In genomic region chr7:6143997-6144396, GRCh38 we compare ENCODE assay signal across 22 cellular contexts.
"Had no signal": no experiment of that assay in that cellular context is flagged by ENCODE, and none has a peak within 500 bp of the region (broad histone marks: within the 10 kb centered on the region; RNA-seq: fewer than 3 reads in every experiment).

No MANE protein-coding gene starts in this region.

- H3K9me3 Mint-ChIP-seq: activated naive CD8-positive, alpha-beta T cell treated with anti-CD3 and anti-CD28 coated beads, Interleukin-2, amount 50 U/mL, for 24 hours; activated T-helper 2 cell treated with anti-CD3 and anti-CD28 coated beads, Interferon-gamma antibody, Interleukin-2, Interleukin-4, amounts not matched to agents 10 μg/mL and 5 μg/mL and 100 μg/mL, durations not matched to agents 14 hours and 24 hours and 36 hours; memory B cell; natural killer cell treated with Interleukin-12 subunit alpha and Interleukin-12 subunit beta and Interleukin-15 and Interleukin-18, amount 100 ng/mL, for 72 hours had no signal

- H3K4me3 ChIP-seq: coronary artery, esophagus squamous epithelium, gastroesophageal sphincter, ovary, prostate gland, spleen, upper lobe of left lung had no signal

- FAIRE-seq: TTC549 had no signal

- H3K4me1 ChIP-seq: esophagus squamous epithelium, gastroesophageal sphincter, prostate gland, upper lobe of left lung had no signal

- H3K27me3 Mint-ChIP-seq: activated naive CD8-positive, alpha-beta T cell treated with anti-CD3 and anti-CD28 coated beads, Interleukin-2, amount 50 U/mL, for 24 hours; memory B cell; natural killer cell treated with Interleukin-12 subunit alpha and Interleukin-12 subunit beta and Interleukin-15 and Interleukin-18, amount 100 ng/mL, for 72 hours had no signal

- DNase-seq: activated CD4-positive, CD25-positive, alpha-beta regulatory T cell treated with anti-CD3 and anti-CD28 coated beads, Interleukin-2, amount 50 U/mL, for 72 hours; activated naive CD4-positive, alpha-beta T cell; activated naive CD8-positive, alpha-beta T cell treated with anti-CD3 and anti-CD28 coated beads, Interleukin-2, amount 50 U/mL, for 24 hours; cerebellar nuclear complex; esophagus squamous epithelium; head of caudate nucleus; hypothalamus; left cardiac atrium; ovary; spleen; stimulated activated CD4-positive, alpha-beta T cell treated with anti-CD3 and anti-CD28 coated beads, Interleukin-4, amount 100 ng/mL, for 24 hours; stimulated activated naive CD8-positive, alpha-beta T cell treated with anti-CD3 and anti-CD28 coated beads, Interleukin-15, Interleukin-2, amounts not matched to agents 100 U/mL and 50 U/mL, for 24 hours; upper lobe of left lung; WERI-Rb-1 had no signal

- H3K9me3 ChIP-seq: esophagus squamous epithelium, gastroesophageal sphincter, neutrophil, ovary, prostate gland, spleen, upper lobe of left lung had no signal

- ATAC-seq: activated naive CD8-positive, alpha-beta T cell treated with anti-CD3 and anti-CD28 coated beads, Interleukin-2, amount 50 U/mL, for 24 hours; gastroesophageal sphincter; left cardiac atrium; natural killer cell treated with Interleukin-12 subunit alpha and Interleukin-12 subunit beta and Interleukin-15 and Interleukin-18, amount 100 ng/mL, for 72 hours; stimulated activated naive CD8-positive, alpha-beta T cell treated with anti-CD3 and anti-CD28 coated beads, Interleukin-15, Interleukin-2, amounts not matched to agents 100 U/mL and 50 U/mL, for 24 hours had no signal

- H3K36me3 ChIP-seq: ovary had no signal

- H3K27ac ChIP-seq: coronary artery, esophagus squamous epithelium, gastroesophageal sphincter, neutrophil, ovary, prostate gland, spleen, upper lobe of left lung, WERI-Rb-1 had no signal

- H3K4me3 Mint-ChIP-seq: activated naive CD8-positive, alpha-beta T cell treated with anti-CD3 and anti-CD28 coated beads, Interleukin-2, amount 50 U/mL, for 24 hours; memory B cell; natural killer cell treated with Interleukin-12 subunit alpha and Interleukin-12 subunit beta and Interleukin-15 and Interleukin-18, amount 100 ng/mL, for 72 hours had no signal

- H3K27me3 ChIP-seq: esophagus squamous epithelium, gastroesophageal sphincter, neutrophil, ovary, spleen, upper lobe of left lung had no signal

- H3K4me1 Mint-ChIP-seq: activated naive CD8-positive, alpha-beta T cell treated with anti-CD3 and anti-CD28 coated beads, Interleukin-2, amount 50 U/mL, for 24 hours; memory B cell had no signal

- H3K27ac Mint-ChIP-seq: activated naive CD8-positive, alpha-beta T cell treated with anti-CD3 and anti-CD28 coated beads, Interleukin-2, amount 50 U/mL, for 24 hours; activated T-helper 2 cell treated with anti-CD3 and anti-CD28 coated beads, Interferon-gamma antibody, Interleukin-2, Interleukin-4, amounts not matched to agents 10 μg/mL and 5 μg/mL and 100 μg/mL, durations not matched to agents 14 hours and 24 hours and 36 hours; memory B cell; natural killer cell treated with Interleukin-12 subunit alpha and Interleukin-12 subunit beta and Interleukin-15 and Interleukin-18, amount 100 ng/mL, for 72 hours had no signal
